In the genomic region with DNA sequence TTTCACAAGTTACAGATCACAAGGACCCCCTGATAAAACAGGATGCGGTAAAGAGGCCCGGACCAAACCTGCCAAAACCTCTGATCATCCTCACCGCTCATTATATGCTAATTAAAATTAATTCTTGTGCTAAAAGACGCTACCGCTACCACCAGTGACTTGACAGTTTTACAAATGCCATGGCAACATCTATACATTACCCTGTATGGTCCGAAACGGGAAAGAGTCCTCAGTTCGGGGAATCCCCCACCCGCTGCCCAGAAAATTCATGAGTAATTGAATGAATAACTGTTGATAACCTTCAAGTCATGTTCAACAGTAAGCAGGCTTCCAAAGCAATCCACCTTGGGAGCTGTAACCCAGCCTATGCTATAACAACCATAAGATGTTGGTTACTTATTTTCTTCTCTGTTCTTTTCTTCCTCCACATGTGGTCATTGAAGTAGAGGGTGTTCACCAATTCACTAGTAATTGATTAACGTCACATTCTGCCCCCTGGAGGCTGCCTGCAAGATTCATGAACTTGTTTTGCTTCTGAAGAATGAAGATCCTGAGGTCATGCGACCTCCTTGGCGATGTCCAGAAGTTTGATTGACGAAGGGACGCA, we compare ENCODE assay signal across 8 cellular contexts. TPM values are rescaled to one million over a fixed set of nuclear protein-coding genes. Genes with fewer than 3 reads are reported as not detected.
DNase-seq lines count a peak whose midpoint lies in the region; ATAC-seq and TF ChIP-seq lines count a peak whose summit lies in the region.

No MANE protein-coding gene starts in this region.

- no peak overlapping the region for H2AFZ ChIP-seq in neuronal stem cell (ENCODE audit: low read length)

- H3K4me3 Mint-ChIP-seq in activated T-helper 17 cell treated with anti-CD3 and anti-CD28 coated beads, Interleukin-2, amount 50 U/mL, for 72 hours: peak overlapping the region; percentile 77

- H3K27me3 ChIP-seq in gastroesophageal sphincter (peaks cover 21% of the 10 kb centered on the region), neuronal stem cell (ENCODE audit: control insufficient read depth in 3 of 3, insufficient read depth in 3 of 3, low read depth in 1 of 3, low read length in 3 of 3) (peaks cover 0 to 44% (median 0%) of the 10 kb centered on the region in 3 experiments)

- no peaks in the 10 kb centered on the region for H3K79me1 ChIP-seq in neuronal stem cell (ENCODE audit: low read depth, low read length)

- H3K4me1 ChIP-seq in gastroesophageal sphincter: no peaks in the 10 kb centered on the region
- peaks cover 3 to 8% of the 10 kb centered on the region in 2 donors for H3K4me1 ChIP-seq in neuronal stem cell (ENCODE audit: control insufficient read depth in 2 of 2, insufficient read depth in 1 of 2, low read depth in 1 of 2, low read length in 2 of 2)

- H4K8ac ChIP-seq in neuronal stem cell (ENCODE audit: low read depth, low read length): no peak overlapping the region

- no peak overlapping the region for H2BK120ac ChIP-seq in neuronal stem cell (ENCODE audit: low read depth, low read length)

- WGBS in gastroesophageal sphincter (ENCODE audit: low coverage in 1 of 2), 2 donors: 63 to 69% methylated on average over 10 to 13 of the region's 14 CpGs
- no CpG with 5 or more reads among the region's 14 CpGs for WGBS in neuronal stem cell (ENCODE audit: extremely low coverage in 2 of 2, insufficient read length in 2 of 2, insufficient replicate concordance in 1 of 2), 2 donors

- peak; percentile 45 for ATAC-seq in HG02973 (IDR thresholded peaks at IDR 0.05; ENCODE audit: unreplicated experiment)
- peak; percentile 74 for ATAC-seq in activated T-helper 17 cell treated with anti-CD3 and anti-CD28 coated beads, Interleukin-2, amount 50 U/mL, for 72 hours (replicated peaks)
- ATAC-seq in gastroesophageal sphincter: no peak

- H3K36me3 Mint-ChIP-seq in activated T-helper 17 cell treated with anti-CD3 and anti-CD28 coated beads, Interleukin-2, amount 50 U/mL, for 72 hours (ENCODE audit: low read depth): peaks cover 10% of the 10 kb centered on the region

- no peak overlapping the region for H3K9ac ChIP-seq in neuronal stem cell (ENCODE audit: low read depth, low read length, poor library complexity)

- peaks cover 0 to 3% of the 10 kb centered on the region in 2 donors for H3K36me3 ChIP-seq in gastroesophageal sphincter
- H3K36me3 ChIP-seq in neuronal stem cell (replicated peaks in 1 of 2; ENCODE audit: control insufficient read depth in 2 of 2, insufficient read depth in 2 of 2, low read length in 2 of 2): no peaks in the 10 kb centered on the region

- H3K27ac Mint-ChIP-seq in activated T-helper 17 cell treated with anti-CD3 and anti-CD28 coated beads, Interleukin-2, amount 50 U/mL, for 72 hours: peak overlapping the region; percentile 95

- no peak overlapping the region for H2BK12ac ChIP-seq in neuronal stem cell (ENCODE audit: low read length)

- H3K27me3 Mint-ChIP-seq in activated T-helper 17 cell treated with anti-CD3 and anti-CD28 coated beads, Interleukin-2, amount 50 U/mL, for 72 hours: no peaks in the 10 kb centered on the region

- H3K9me3 Mint-ChIP-seq in activated T-helper 17 cell treated with anti-CD3 and anti-CD28 coated beads, Interleukin-2, amount 50 U/mL, for 72 hours: no peaks in the 10 kb centered on the region

- no peak overlapping the region for H2BK15ac ChIP-seq in neuronal stem cell (ENCODE audit: low read length)

- H3K9me3 ChIP-seq in gastroesophageal sphincter (no peaks in the 10 kb centered on the region), neuronal stem cell (replicated peaks in 1 of 2; ENCODE audit: control insufficient read depth in 2 of 2, insufficient read depth in 1 of 2, low read depth in 1 of 2, low read length in 2 of 2) (no peaks in the 10 kb centered on the region)

- DNase-seq in Daoy (ENCODE audit: low read depth) (peak; percentile 13), RPMI7951 (ENCODE audit: low read depth) (peak; percentile 56), NCI-H2029 treated with DMSO at 0.1 percent for 48 hours (lab: John Stamatoyannopoulos, UW) (no peak), neuronal stem cell (ENCODE audit: low spot score) (no peak)
- peak; percentile 47 to 57 for DNase-seq in stimulated activated CD4-positive, alpha-beta T cell treated with anti-CD3 and anti-CD28 coated beads, Interleukin-1b, Interleukin-23, amount 100 ng/mL, for 4 hours (ENCODE audit: low read depth in 2 of 2)

- peak in 3 of 4 experiments; percentile 19 to 43 (median 23) for TF ChIP-seq CTCF in gastroesophageal sphincter (IDR thresholded peaks at IDR 0.05)

- H2BK5ac ChIP-seq in neuronal stem cell (ENCODE audit: low read length): no peak overlapping the region

- no peak overlapping the region for H2AK5ac ChIP-seq in neuronal stem cell (ENCODE audit: low read depth, low read length)

- H4K91ac ChIP-seq in neuronal stem cell (ENCODE audit: low read depth, low read length, poor library complexity): no peak overlapping the region

- peaks cover 27% of the 10 kb centered on the region for H3K4me1 Mint-ChIP-seq in activated T-helper 17 cell treated with anti-CD3 and anti-CD28 coated beads, Interleukin-2, amount 50 U/mL, for 72 hours

- H3K23ac ChIP-seq in neuronal stem cell (ENCODE audit: low read depth, low read length, poor library complexity): no peak overlapping the region

- H3K27ac ChIP-seq in gastroesophageal sphincter: no peak overlapping the region
- H3K27ac ChIP-seq in neuronal stem cell (replicated peaks; ENCODE audit: low read length): no peak overlapping the region

- no peak overlapping the region for H3K4ac ChIP-seq in neuronal stem cell (ENCODE audit: low read length)

- H3K4me3 ChIP-seq in gastroesophageal sphincter (no peak overlapping the region), neuronal stem cell (ENCODE audit: low read length in 2 of 2) (no peak overlapping the region)

- H3K4me2 ChIP-seq in neuronal stem cell (ENCODE audit: insufficient read depth, low read length, poor library complexity, severe bottlenecking): no peak overlapping the region

- no peak for TF ChIP-seq EP300 in gastroesophageal sphincter (IDR thresholded peaks at IDR 0.05)

- TF ChIP-seq POLR2A in gastroesophageal sphincter (IDR thresholded peaks at IDR 0.05): no peak

- no peak overlapping the region for H3K14ac ChIP-seq in neuronal stem cell (ENCODE audit: low read length)

- H3K18ac ChIP-seq in neuronal stem cell (ENCODE audit: low read length): no peak overlapping the region

RNA-seq across cellular contexts. Expression of gene APOBEC3H, which starts 20.6 kb away (rescaled TPM):
- total RNA-seq in Daoy (2014; rRNA removed; shearing (Covaris generic)): not detected in 2 replicates
- not detected in 2 replicates for total RNA-seq in RPMI7951 (2014; rRNA removed; shearing (Covaris generic))
- total RNA-seq in activated T-helper 17 cell treated with anti-CD3 and anti-CD28 coated beads, Interleukin-2, amount 50 U/mL, for 72 hours: 10 to 100 TPM; 20.6 to 33.0 TPM
- not detected for total RNA-seq in gastroesophageal sphincter
- polyA plus RNA-seq in neuronal stem cell (2013, experiment 1 of 2): 2.4 TPM
- polyA plus RNA-seq in neuronal stem cell (2013, experiment 2 of 2): 2.0 TPM

RNA-seq across cellular contexts. Expression of gene CBX7, which starts 34.8 kb away (rescaled TPM):
- 0.24 and 0.63 TPM in 2 replicates for total RNA-seq in Daoy (2014; rRNA removed; shearing (Covaris generic))
- total RNA-seq in RPMI7951 (2014; rRNA removed; shearing (Covaris generic)): 1.4 and 1.6 TPM in 2 replicates
- 10 to 100 TPM; 21.5 to 82.9 TPM for total RNA-seq in activated T-helper 17 cell treated with anti-CD3 and anti-CD28 coated beads, Interleukin-2, amount 50 U/mL, for 72 hours
- total RNA-seq in gastroesophageal sphincter: 100 to 1,000 TPM; 102 to 223 (median 171) TPM
- 9.3 TPM for polyA plus RNA-seq in neuronal stem cell (2013, experiment 1 of 2)
- 9.2 TPM for polyA plus RNA-seq in neuronal stem cell (2013, experiment 2 of 2)

RNA-seq across cellular contexts. Expression of gene APOBEC3G, which starts 40.6 kb away (rescaled TPM):
- total RNA-seq in Daoy (2014; rRNA removed; shearing (Covaris generic)): 13.7 and 15.8 TPM in 2 replicates
- 54.8 and 63.6 TPM in 2 replicates for total RNA-seq in RPMI7951 (2014; rRNA removed; shearing (Covaris generic))
- 10 to 100 TPM; 68.3 to 72.6 TPM for total RNA-seq in activated T-helper 17 cell treated with anti-CD3 and anti-CD28 coated beads, Interleukin-2, amount 50 U/mL, for 72 hours
- total RNA-seq in gastroesophageal sphincter: 1 to 10 TPM; 3.2 to 8.3 (median 7.3) TPM
- 1.1 TPM for polyA plus RNA-seq in neuronal stem cell (2013, experiment 1 of 2)
- 0.79 TPM for polyA plus RNA-seq in neuronal stem cell (2013, experiment 2 of 2)

Comparison
In these comparisons a context has a peak if more than half of its experiments do, and no peak if none do; other contexts are left out.
1. DNase-seq: peak in Daoy (single experiment), RPMI7951 (single experiment) and stimulated activated CD4-positive, alpha-beta T cell treated with anti-CD3 and anti-CD28 coated beads, Interleukin-1b, Interleukin-23, amount 100 ng/mL, for 4 hours (2 of 2); none in NCI-H2029 treated with DMSO at 0.1 percent for 48 hours (single experiment) and neuronal stem cell (single experiment).
2. RNA of gene APOBEC3H, which starts 20.6 kb away (total RNA-seq): 20.6 to 33.0 TPM in activated T-helper 17 cell treated with anti-CD3 and anti-CD28 coated beads, Interleukin-2, amount 50 U/mL, for 72 hours; not detected in Daoy, not detected in RPMI7951 and not detected in gastroesophageal sphincter; every median in the first group is over 10 times any median in the second.